8 cellular contexts compared by ENCODE assay signal in the genomic region with DNA sequence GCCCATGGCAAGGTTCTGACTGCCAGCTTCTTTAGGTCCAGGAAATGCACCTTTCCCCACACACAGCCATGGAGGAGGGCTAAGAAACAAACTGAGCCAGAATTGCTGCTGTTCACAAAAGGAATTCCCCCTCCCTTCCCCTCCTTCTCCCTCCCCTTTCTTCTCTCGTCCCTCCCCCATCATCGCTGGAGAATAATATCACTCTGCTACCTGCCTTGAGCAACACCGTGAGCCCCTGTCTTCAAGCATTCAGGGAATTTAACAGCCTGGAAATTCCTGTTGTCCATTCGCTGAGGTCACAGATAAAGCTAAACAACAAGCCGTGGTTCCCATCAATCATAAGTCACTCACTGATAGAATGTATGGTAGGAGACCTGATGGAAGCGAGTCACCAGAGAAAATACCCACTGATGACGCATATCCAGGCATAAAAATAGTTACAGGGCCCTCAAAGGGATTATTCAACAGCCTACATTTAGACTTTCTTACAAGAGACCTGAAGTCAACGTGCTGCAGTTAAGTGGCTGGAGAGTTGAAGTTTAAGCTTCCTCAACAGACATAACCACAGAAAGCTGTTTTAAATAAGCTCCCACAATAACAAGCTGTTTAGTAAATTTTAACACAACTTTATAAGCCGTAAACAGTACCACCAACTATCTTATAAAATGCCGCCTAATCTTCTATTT. TPM values are rescaled to one million over a fixed set of nuclear protein-coding genes. Genes with fewer than 3 reads are reported as not detected.
DNase-seq lines count a peak whose midpoint lies in the region; ATAC-seq and TF ChIP-seq lines count a peak whose summit lies in the region.

No MANE protein-coding gene starts in this region.

- H3K27me3 Mint-ChIP-seq in nephron progenitor cell (ENCODE audit: low read depth, poor library complexity), result no peaks in the 10 kb centered on the region

- H3K36me3 ChIP-seq in fibroblast of lung (ENCODE audit: control insufficient read depth, insufficient read depth, low read length), result no peaks in the 10 kb centered on the region

- peak overlapping the region; percentile 67 for H3K4me2 ChIP-seq in fibroblast of lung (ENCODE audit: extremely low read depth, insufficient read depth, low read length)

- peaks cover 16% of the 10 kb centered on the region for H3K4me1 ChIP-seq in fibroblast of lung (ENCODE audit: control insufficient read depth, extremely low read depth, insufficient read depth, low read length)

- peak overlapping the region; percentile 21 to 66 (median 50) for H3K4me3 ChIP-seq in fibroblast of lung (replicated peaks in 1 of 4; ENCODE audit: control extremely low read depth in 1 of 4, insufficient read depth in 1 of 4, low read depth in 3 of 4, low read length in 4 of 4)

- no peaks in the 10 kb centered on the region for H4K20me1 ChIP-seq in fibroblast of lung (ENCODE audit: control insufficient read depth, extremely low read depth, insufficient read depth, low read length)

- H3K27ac ChIP-seq in fibroblast of lung (ENCODE audit: insufficient read depth, low read length), result peak overlapping the region; percentile 84

- H3K79me2 ChIP-seq in fibroblast of lung (ENCODE audit: control insufficient read depth, insufficient read depth, low read length), result peaks cover 16% of the 10 kb centered on the region

- H3K27ac Mint-ChIP-seq in nephron progenitor cell, result peak overlapping the region; percentile 98

- peak; percentile 81 for ATAC-seq in HG02759 (IDR thresholded peaks at IDR 0.05; ENCODE audit: unreplicated experiment)

- TF ChIP-seq CTCF in fibroblast of lung (conservative IDR thresholded peaks at IDR 0.05 in 1 of 2, IDR thresholded peaks at IDR 0.05 in 1 of 2; ENCODE audit: low read depth in 1 of 2, low read length in 2 of 2) (no peak), nephron progenitor cell (IDR thresholded peaks at IDR 0.05) (no peak)

- H3K4me3 Mint-ChIP-seq in nephron progenitor cell, result peak overlapping the region; percentile 71

- H2AFZ ChIP-seq in fibroblast of lung (ENCODE audit: low read length), result no peak overlapping the region

- no peaks in the 10 kb centered on the region for H3K9me3 ChIP-seq in fibroblast of lung (ENCODE audit: control insufficient read depth, insufficient read depth, low read depth, low read length)

- no peaks in the 10 kb centered on the region for H3K27me3 ChIP-seq in fibroblast of lung (ENCODE audit: control insufficient read depth, insufficient read depth, low read length)

- peaks cover 65% of the 10 kb centered on the region for H3K4me1 Mint-ChIP-seq in nephron progenitor cell

- H3K9me3 Mint-ChIP-seq in nephron progenitor cell, result no peaks in the 10 kb centered on the region

- DNase-seq in activated CD8-positive, alpha-beta memory T cell treated with anti-CD3 and anti-CD28 coated beads for 24 hours, result peak; percentile 72
- DNase-seq in activated CD8-positive, alpha-beta memory T cell treated with anti-CD3 and anti-CD28 coated beads, Interleukin-2, amount 50 U/mL, for 48 hours, result no peak
- DNase-seq in NCI-H2227 (lab: John Stamatoyannopoulos, UW; ENCODE audit: unreplicated experiment) (peak; percentile 70), fibroblast of lung (ENCODE audit: low read depth in 2 of 2) (peak; percentile 97 to 99), nephron progenitor cell (peak; percentile 35), GM19238 (ENCODE audit: insufficient read length, low spot score) (no peak)
- peak; percentile 55 for DNase-seq in activated T-cell treated with anti-CD3 and anti-CD28 coated beads, Interleukin-2, amount 50 U/mL, for 1 hour

- H3K9ac ChIP-seq in fibroblast of lung (ENCODE audit: insufficient read depth, low read length), result peak overlapping the region; percentile 45

- peaks cover 4% of the 10 kb centered on the region for H3K36me3 Mint-ChIP-seq in nephron progenitor cell (ENCODE audit: low read depth)

RNA-seq across cellular contexts. Expression of a gene that starts 59.7 kb away (rescaled TPM):
- total RNA-seq in fibroblast of lung, result 14.4 and 15.9 TPM in 2 replicates
- 5.0 and 7.1 TPM in 2 replicates for polyA plus RNA-seq in fibroblast of lung
- 5.7 and 7.7 TPM in 2 replicates for polyA plus RNA-seq in fibroblast of lung (2012)
- polyA minus RNA-seq in fibroblast of lung (ENCODE audit: low replicate concordance), result 12.5 and 15.3 TPM in 2 replicates

Comparison
In these comparisons a context has a peak if more than half of its experiments do, and no peak if none do; other contexts are left out.
1. DNase-seq: peak in activated CD8-positive, alpha-beta memory T cell treated with anti-CD3 and anti-CD28 coated beads for 24 hours (single experiment), NCI-H2227 (single experiment), activated T-cell treated with anti-CD3 and anti-CD28 coated beads, Interleukin-2, amount 50 U/mL, for 1 hour (single experiment), fibroblast of lung (2 of 2) and nephron progenitor cell (single experiment); none in activated CD8-positive, alpha-beta memory T cell treated with anti-CD3 and anti-CD28 coated beads, Interleukin-2, amount 50 U/mL, for 48 hours (single experiment) and GM19238 (single experiment).